27 cellular contexts compared by ENCODE assay signal in the genomic region with DNA sequence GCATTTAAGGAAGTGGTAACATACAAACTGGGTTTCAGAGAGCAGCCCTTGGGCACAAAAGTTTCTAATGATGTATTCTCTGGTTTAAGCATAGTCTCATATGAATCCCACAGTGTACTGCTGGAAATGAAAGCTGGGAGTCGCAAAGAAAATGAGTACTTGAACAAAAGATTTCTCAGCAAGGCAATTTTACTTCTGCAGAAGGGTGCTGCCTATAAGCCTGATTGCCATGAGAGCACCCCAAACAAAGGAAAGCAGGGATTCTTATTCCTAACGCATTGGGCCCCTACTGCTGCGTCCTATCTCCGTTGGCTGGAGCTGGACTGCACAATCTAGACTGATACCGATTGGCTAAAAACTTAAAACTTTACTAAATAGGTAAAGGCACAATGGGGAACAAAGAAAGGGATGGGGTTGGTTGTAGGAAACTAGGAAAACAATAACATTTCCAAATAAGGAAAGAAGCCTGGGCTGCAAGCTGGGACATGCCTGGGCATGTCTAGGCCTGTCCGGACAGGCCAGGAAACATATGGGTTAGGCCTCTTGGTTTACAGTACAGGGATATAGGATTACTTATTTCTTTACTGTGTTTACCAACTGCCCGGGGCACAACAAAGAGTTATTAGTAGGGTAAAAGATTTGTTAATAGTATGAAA. TPM values are rescaled to one million over a fixed set of nuclear protein-coding genes. Genes with fewer than 3 reads are reported as not detected.
A peak's percentile ranks its signal among the peaks of the same experiment; 100 is the strongest.
DNase-seq lines count a peak whose midpoint lies in the region; ATAC-seq and TF ChIP-seq lines count a peak whose summit lies in the region.
"Had no signal": no experiment of that assay in that cellular context is flagged by ENCODE, and none has a peak within 500 bp of the region (broad histone marks: within the 10 kb centered on the region; RNA-seq: fewer than 3 reads in every experiment).

No MANE protein-coding gene starts in this region.

- no peak overlapping the region for H4K91ac ChIP-seq in mesenchymal stem cell (ENCODE audit: low read length)

- 90% methylated on average over 7 of the region's 7 CpGs for WGBS in mesenchymal stem cell
- WGBS in aorta, 2 donors, result 79 to 86% methylated on average over 7 of the region's 7 CpGs

- no peak overlapping the region for H2BK12ac ChIP-seq in mesenchymal stem cell (ENCODE audit: low read length in 2 of 2)

- H3K4me1 ChIP-seq in HEK293 (ENCODE audit: control insufficient read depth, insufficient read depth, low read length), result no peaks in the 10 kb centered on the region
- no peaks in the 10 kb centered on the region for H3K4me1 ChIP-seq in mesenchymal stem cell (ENCODE audit: control insufficient read depth, insufficient read depth, low read depth, low read length)
- no peaks in the 10 kb centered on the region for H3K4me1 ChIP-seq in gastrocnemius medialis
- no peaks in the 10 kb centered on the region for H3K4me1 ChIP-seq in aorta (ENCODE audit: control insufficient read depth in 1 of 2, insufficient read depth in 2 of 2, low read length in 2 of 2)

- H3K36me3 ChIP-seq in HEK293 (ENCODE audit: control insufficient read depth in 2 of 2, insufficient read depth in 1 of 2, low read length in 2 of 2) (no peaks in the 10 kb centered on the region), mesenchymal stem cell (ENCODE audit: control insufficient read depth in 1 of 2, insufficient read depth in 2 of 2, low read depth in 1 of 2, low read length in 2 of 2) (no peaks in the 10 kb centered on the region), gastrocnemius medialis (no peaks in the 10 kb centered on the region), aorta (ENCODE audit: control insufficient read depth in 1 of 2, insufficient read depth in 2 of 2, low read length in 1 of 2) (no peaks in the 10 kb centered on the region)

- DNase-seq in Caki2 (ENCODE audit: low read depth) (peak; percentile 33), astrocyte of the hippocampus (ENCODE audit: low read depth, low spot score) (peak; percentile 5), mesenchymal stem cell (peak; percentile 1), gastrocnemius medialis (no peak), aorta (no peak)
- DNase-seq in activated CD4-positive, alpha-beta T cell treated with anti-CD3 and anti-CD28 coated beads, Interleukin-2, amount 10 ng/mL, durations not matched to agents 24 days and 14 days, result no peak
- DNase-seq: activated CD4-positive, alpha-beta T cell treated with anti-CD3 and anti-CD28 coated beads, Interleukin-2, amount 50 U/mL, for 48 hours; activated gamma-delta T cell treated with Interleukin-2 at 50 U/mL for 16 hours; amniotic stem cell; CD8-positive, alpha-beta T cell; central memory CD4-positive, alpha-beta T cell; effector CD4-positive, alpha-beta T cell; EL; left cardiac atrium; MV-4-11; natural killer cell; NCI-H187 treated with DMSO at 0.1 percent for 48 hours; NCI-H446 treated with DMSO at 0.1 percent for 48 hours; NK-92 treated with Interleukin-12 subunit alpha and Interleukin-12 subunit beta, amount 100 ng/mL, for 24 hours; T-helper 2 cell had no signal

- no peak overlapping the region for H3K4me2 ChIP-seq in mesenchymal stem cell (ENCODE audit: low read length, poor library complexity, severe bottlenecking)

- H3K27ac Mint-ChIP-seq in activated CD4-positive, alpha-beta T cell treated with anti-CD3 and anti-CD28 coated beads, Interleukin-2, amount 10 ng/mL, durations not matched to agents 24 days and 14 days, result no peak overlapping the region
- H3K27ac Mint-ChIP-seq: CD8-positive, alpha-beta T cell; IgD-negative memory B cell; mesothelial cell of epicardium; natural killer cell; stimulated activated effector memory CD8-positive, alpha-beta T cell treated with anti-CD3 and anti-CD28 coated beads, Interleukin-12 subunit alpha, Interleukin-12 subunit beta, amount 100 ng/mL, for 72 hours had no signal

- no peak overlapping the region for H4K8ac ChIP-seq in mesenchymal stem cell (ENCODE audit: low read length)

- H3K14ac ChIP-seq in mesenchymal stem cell (ENCODE audit: low read length in 2 of 2), result no peak overlapping the region

- H2BK120ac ChIP-seq in mesenchymal stem cell (ENCODE audit: low read depth, low read length), result no peak overlapping the region

- CTCF ChIA-PET in HEK293 (lab: Yijun Ruan, JAX), result no interaction called here

- H3K9me3 Mint-ChIP-seq in activated CD4-positive, alpha-beta T cell treated with anti-CD3 and anti-CD28 coated beads, Interleukin-2, amount 10 ng/mL, durations not matched to agents 24 days and 14 days, result peaks cover 15% of the 10 kb centered on the region

- no peak overlapping the region for H2BK5ac ChIP-seq in mesenchymal stem cell (ENCODE audit: low read depth, low read length, poor library complexity, severe bottlenecking)

- no peak overlapping the region for H3K23ac ChIP-seq in mesenchymal stem cell (ENCODE audit: low read length in 2 of 2)

- no peak overlapping the region for H3K9ac ChIP-seq in mesenchymal stem cell (ENCODE audit: low read length)

- H3K4me3 ChIP-seq in HEK293 (ENCODE audit: low read depth, low read length) (no peak overlapping the region), mesenchymal stem cell (ENCODE audit: insufficient read depth in 1 of 2, low read depth in 1 of 2, low read length in 2 of 2) (no peak overlapping the region), gastrocnemius medialis (no peak overlapping the region), aorta (ENCODE audit: low read length in 2 of 2) (no peak overlapping the region)

- TF ChIP-seq CTCF in HEK293 (tag by site-specific recombination; IDR thresholded peaks at IDR 0.05) (no peak), gastrocnemius medialis (IDR thresholded peaks at IDR 0.05 in 4 of 5, conservative IDR thresholded peaks at IDR 0.05 in 1 of 5) (no peak)

- H3K27me3 ChIP-seq in mesenchymal stem cell (ENCODE audit: control insufficient read depth in 1 of 2, insufficient read depth in 1 of 2, low read length in 2 of 2), result no peaks in the 10 kb centered on the region
- H3K27me3 ChIP-seq in gastrocnemius medialis, result no peaks in the 10 kb centered on the region
- H3K27me3 ChIP-seq in aorta (ENCODE audit: control insufficient read depth in 1 of 2, insufficient read depth in 2 of 2, low read length in 1 of 2), result no peaks in the 10 kb centered on the region

- H2AK5ac ChIP-seq in mesenchymal stem cell (ENCODE audit: low read length, severe bottlenecking), result no peak overlapping the region

- in situ Hi-C loops in Caki2 (cut with HindIII; ENCODE audit: low pct_unique_long_range_greater_than_20kb, low sequenced_read_pairs), result no loop called here
- in situ Hi-C loops in gastrocnemius medialis (cut with MboI; ENCODE audit: low sequenced_read_pairs in 4 of 4), result no loop called here

- no peaks in the 10 kb centered on the region for H3K79me1 ChIP-seq in mesenchymal stem cell (replicated peaks; ENCODE audit: low read length, poor library complexity, severe bottlenecking)

- no peaks in the 10 kb centered on the region for H3K27me3 Mint-ChIP-seq in activated CD4-positive, alpha-beta T cell treated with anti-CD3 and anti-CD28 coated beads, Interleukin-2, amount 10 ng/mL, durations not matched to agents 24 days and 14 days
- H3K27me3 Mint-ChIP-seq: IgD-negative memory B cell had no signal

- no peaks in the 10 kb centered on the region for H3K4me1 Mint-ChIP-seq in activated CD4-positive, alpha-beta T cell treated with anti-CD3 and anti-CD28 coated beads, Interleukin-2, amount 10 ng/mL, durations not matched to agents 24 days and 14 days
- H3K4me1 Mint-ChIP-seq: mesothelial cell of epicardium; natural killer cell; stimulated activated effector memory CD8-positive, alpha-beta T cell treated with anti-CD3 and anti-CD28 coated beads, Interleukin-12 subunit alpha, Interleukin-12 subunit beta, amount 100 ng/mL, for 72 hours had no signal

- intact Hi-C loops in gastrocnemius medialis (cut with DNase I; ENCODE audit: low total_unique reads), result no loop called here
- intact Hi-C loops in activated CD4-positive, alpha-beta T cell treated with anti-CD3 and anti-CD28 coated beads, Interleukin-2, amount 10 ng/mL, durations not matched to agents 24 days and 14 days (cut with micrococcal nuclease), result no loop called here
- intact Hi-C loops in aorta (cut with DNase I), result no loop called here

- no peak overlapping the region for H3K18ac ChIP-seq in mesenchymal stem cell (ENCODE audit: low read depth in 1 of 2, low read length in 2 of 2)

- no peak overlapping the region for H3K4me3 Mint-ChIP-seq in activated CD4-positive, alpha-beta T cell treated with anti-CD3 and anti-CD28 coated beads, Interleukin-2, amount 10 ng/mL, durations not matched to agents 24 days and 14 days
- H3K4me3 Mint-ChIP-seq: CD8-positive, alpha-beta T cell; IgD-negative memory B cell; mesothelial cell of epicardium; natural killer cell; stimulated activated effector memory CD8-positive, alpha-beta T cell treated with anti-CD3 and anti-CD28 coated beads, Interleukin-12 subunit alpha, Interleukin-12 subunit beta, amount 100 ng/mL, for 72 hours had no signal

- POLR2A ChIA-PET in HEK293 (lab: Yijun Ruan, JAX), result no interaction called here

- ATAC-seq in gastrocnemius medialis, result no peak
- ATAC-seq in aorta (ENCODE audit: low FRiP score), result no peak
- ATAC-seq: CD8-positive, alpha-beta T cell; esophagus mucosa; left cardiac atrium; natural killer cell; stimulated activated effector memory CD8-positive, alpha-beta T cell treated with anti-CD3 and anti-CD28 coated beads, Interleukin-12 subunit alpha, Interleukin-12 subunit beta, amount 100 ng/mL, for 72 hours had no signal

- H2AFZ ChIP-seq in mesenchymal stem cell (ENCODE audit: low read depth, low read length), result no peak overlapping the region

- no peak overlapping the region for H3K4ac ChIP-seq in mesenchymal stem cell (ENCODE audit: low read depth in 1 of 2, low read length in 2 of 2)

- H3K9me3 ChIP-seq in HEK293 (ENCODE audit: control insufficient read depth, insufficient read depth, low read depth, low read length), result no peaks in the 10 kb centered on the region; the same call in 1 of the 2 replicates
- H3K9me3 ChIP-seq in mesenchymal stem cell (ENCODE audit: control insufficient read depth, low read length), result peaks cover 57% of the 10 kb centered on the region
- H3K9me3 ChIP-seq in gastrocnemius medialis, result peaks cover 0 to 6% (median 3%) of the 10 kb centered on the region in 3 donors
- peaks cover 10% of the 10 kb centered on the region for H3K9me3 ChIP-seq in aorta (ENCODE audit: control insufficient read depth, low read length)

- TF ChIP-seq POLR2A in gastrocnemius medialis (IDR thresholded peaks at IDR 0.05), result no peak

- H3K27ac ChIP-seq in HEK293 (ENCODE audit: extremely low read depth, low read depth, low read length) (no peak overlapping the region), mesenchymal stem cell (ENCODE audit: low read length, poor library complexity, severe bottlenecking) (no peak overlapping the region), gastrocnemius medialis (no peak overlapping the region), aorta (ENCODE audit: low read depth in 1 of 2, low read length in 2 of 2) (no peak overlapping the region)

- no peaks in the 10 kb centered on the region for H3K36me3 Mint-ChIP-seq in activated CD4-positive, alpha-beta T cell treated with anti-CD3 and anti-CD28 coated beads, Interleukin-2, amount 10 ng/mL, durations not matched to agents 24 days and 14 days (ENCODE audit: low read depth)
- H3K36me3 Mint-ChIP-seq: CD8-positive, alpha-beta T cell; IgD-negative memory B cell; mesothelial cell of epicardium; stimulated activated effector memory CD8-positive, alpha-beta T cell treated with anti-CD3 and anti-CD28 coated beads, Interleukin-12 subunit alpha, Interleukin-12 subunit beta, amount 100 ng/mL, for 72 hours had no signal

- H2BK15ac ChIP-seq in mesenchymal stem cell (ENCODE audit: low read depth, poor library complexity, severe bottlenecking), result no peak overlapping the region

RNA-seq across cellular contexts. Expression of a gene that starts 27.4 kb away (rescaled TPM):
- total RNA-seq in Caki2 (2014; rRNA removed; shearing (Covaris generic); ENCODE audit: low replicate concordance), result not detected in 2 replicates
- polyA plus RNA-seq in mesenchymal stem cell (2013, experiment 1 of 2), result not detected
- not detected for polyA plus RNA-seq in mesenchymal stem cell (2013, experiment 2 of 2)
- not detected for total RNA-seq in gastrocnemius medialis
- total RNA-seq in activated CD4-positive, alpha-beta T cell treated with anti-CD3 and anti-CD28 coated beads, Interleukin-2, amount 10 ng/mL, durations not matched to agents 24 days and 14 days, result not detected in 2 replicates
- total RNA-seq in aorta, result not detected
- polyA plus RNA-seq in aorta, result not detected
- total RNA-seq: CD8-positive, alpha-beta T cell; esophagus mucosa; left cardiac atrium; mesothelial cell of epicardium; natural killer cell; posterior vena cava had no signal
- polyA plus RNA-seq: IgD-negative memory B cell, thymus had no signal

RNA-seq across cellular contexts. Expression of a gene that starts 36.8 kb away (rescaled TPM):
- not detected in 2 replicates for total RNA-seq in Caki2 (2014; rRNA removed; shearing (Covaris generic); ENCODE audit: low replicate concordance)
- not detected for polyA plus RNA-seq in mesenchymal stem cell (2013, experiment 1 of 2)
- polyA plus RNA-seq in mesenchymal stem cell (2013, experiment 2 of 2), result not detected
- total RNA-seq in gastrocnemius medialis (not detected), aorta (not detected)
- not detected in 2 replicates for total RNA-seq in activated CD4-positive, alpha-beta T cell treated with anti-CD3 and anti-CD28 coated beads, Interleukin-2, amount 10 ng/mL, durations not matched to agents 24 days and 14 days
- not detected for polyA plus RNA-seq in aorta
- total RNA-seq: CD8-positive, alpha-beta T cell; esophagus mucosa; left cardiac atrium; mesothelial cell of epicardium; natural killer cell; posterior vena cava had no signal
- polyA plus RNA-seq: IgD-negative memory B cell, thymus had no signal

RNA-seq across cellular contexts. Expression of a gene that starts 38.6 kb away (rescaled TPM):
- 3.8 and 8.2 TPM in 2 replicates for total RNA-seq in Caki2 (2014; rRNA removed; shearing (Covaris generic); ENCODE audit: low replicate concordance)
- 2.1 TPM for polyA plus RNA-seq in mesenchymal stem cell (2013, experiment 1 of 2)
- 2.1 TPM for polyA plus RNA-seq in mesenchymal stem cell (2013, experiment 2 of 2)
- total RNA-seq in gastrocnemius medialis, result 1 to 10 TPM in 3 of 4 donors, under 1 TPM in 1; 1.00 to 2.3 (median 1.4) TPM
- 6.1 and 6.4 TPM in 2 replicates for total RNA-seq in activated CD4-positive, alpha-beta T cell treated with anti-CD3 and anti-CD28 coated beads, Interleukin-2, amount 10 ng/mL, durations not matched to agents 24 days and 14 days
- 1 to 10 TPM; 7.3 to 7.5 TPM for total RNA-seq in aorta
- polyA plus RNA-seq in aorta, result 1 to 10 TPM; 1.7 to 2.6 TPM

RNA-seq across cellular contexts. Expression of a gene that starts 40.2 kb away (rescaled TPM):
- total RNA-seq in Caki2 (2014; rRNA removed; shearing (Covaris generic); ENCODE audit: low replicate concordance), result not detected in 2 replicates
- 17.8 TPM for polyA plus RNA-seq in mesenchymal stem cell (2013, experiment 1 of 2)
- polyA plus RNA-seq in mesenchymal stem cell (2013, experiment 2 of 2), result 18.2 TPM
- total RNA-seq in gastrocnemius medialis (1 to 10 TPM; 1.7 to 7.2 (median 4.8) TPM), aorta (10 to 100 TPM; 18.5 to 23.5 TPM)
- 0.91 and 1.8 TPM in 2 replicates for total RNA-seq in activated CD4-positive, alpha-beta T cell treated with anti-CD3 and anti-CD28 coated beads, Interleukin-2, amount 10 ng/mL, durations not matched to agents 24 days and 14 days
- 1 to 10 TPM; 3.6 to 9.5 TPM for polyA plus RNA-seq in aorta

Comparison
In these comparisons a context has a peak if more than half of its experiments do, and no peak if none do; other contexts are left out.
1. DNase-seq: peak in Caki2 (single experiment), astrocyte of the hippocampus (single experiment) and mesenchymal stem cell (single experiment); none in gastrocnemius medialis (0 of 2), activated CD4-positive, alpha-beta T cell treated with anti-CD3 and anti-CD28 coated beads, Interleukin-2, amount 10 ng/mL, durations not matched to agents 24 days and 14 days (single experiment) and aorta (0 of 2).